In genomic region chr2:158024288-158024898, GRCh38 we compare ENCODE assay signal across 8 cellular contexts.
DNase-seq lines count a peak whose midpoint lies in the region; ATAC-seq and TF ChIP-seq lines count a peak whose summit lies in the region.

No MANE protein-coding gene starts in this region.

- H3K4me3 ChIP-seq in Jurkat, Clone E6-1 (ENCODE audit: low read length) = no peak overlapping the region
- H3K4me3 ChIP-seq in astrocyte of the cerebellum (ENCODE audit: low read depth, low read length) = no peak overlapping the region

- peak; percentile 88 for TF ChIP-seq CTCF in astrocyte of the cerebellum (IDR thresholded peaks at IDR 0.05; ENCODE audit: low read depth, low read length, missing control alignments)

- peak; percentile 72 for ATAC-seq in GM19397 (IDR thresholded peaks at IDR 0.05; ENCODE audit: unreplicated experiment)
- no peak for ATAC-seq in GM19467 (IDR thresholded peaks at IDR 0.05; ENCODE audit: unreplicated experiment)

- in situ Hi-C loops in Caki2 (cut with HindIII; ENCODE audit: low pct_unique_long_range_greater_than_20kb, low sequenced_read_pairs) = loop anchor here (25.0 kb wide), 1 partner anchor 237 kb away; no protein-coding TSS in a partner anchor
- in situ Hi-C loops in astrocyte of the cerebellum (cut with HindIII; ENCODE audit: low sequenced_read_pairs) = loop anchor here (25.0 kb wide), 1 partner anchor 237 kb away; no protein-coding TSS in a partner anchor

- peak; percentile 32 for DNase-seq in Caki2 (ENCODE audit: low read depth)
- peak; percentile 28 for DNase-seq in Jurkat, Clone E6-1 (ENCODE audit: low read depth, low spot score)
- DNase-seq in T-helper 1 cell = peak in 4 of 5 donors; percentile 14 to 40 (median 33)
- peak; percentile 13 for DNase-seq in astrocyte of the cerebellum (ENCODE audit: low read depth)
- DNase-seq in iPS-NIHi7 (ENCODE audit: extremely low spot score) = peak; percentile 54
- DNase-seq in stimulated activated CD4-positive, alpha-beta T cell treated with anti-CD3 and anti-CD28 coated beads, Interleukin-2, amount 100 ng/mL, for 48 hours = peak; percentile 54 to 64
